ENCODE assay signal across 16 cellular contexts in the genomic region with DNA sequence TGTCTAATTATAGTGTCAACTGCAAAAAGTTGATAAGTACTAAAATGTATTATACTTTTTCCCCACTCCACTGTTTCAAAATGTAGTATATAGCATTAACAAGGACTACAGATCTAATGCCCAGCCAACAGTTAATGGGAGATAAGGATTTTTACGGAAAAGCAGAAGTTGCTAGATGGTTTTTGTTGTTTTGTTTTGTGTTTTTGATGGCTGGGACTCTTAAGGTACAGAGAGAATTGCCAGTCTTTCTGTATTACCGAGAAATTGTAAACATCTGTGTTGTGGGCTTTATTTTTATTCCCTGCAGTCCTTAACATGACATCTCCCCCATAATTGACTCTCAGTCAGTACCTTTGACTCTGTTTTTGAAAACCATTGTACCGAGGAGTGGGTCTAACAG. TPM values are rescaled to one million over a fixed set of nuclear protein-coding genes. Genes with fewer than 3 reads are reported as not detected.
DNase-seq lines count a peak whose midpoint lies in the region; ATAC-seq and TF ChIP-seq lines count a peak whose summit lies in the region.
"Had no signal": no experiment of that assay in that cellular context is flagged by ENCODE, and none has a peak within 500 bp of the region (broad histone marks: within the 10 kb centered on the region; RNA-seq: fewer than 3 reads in every experiment).

No MANE protein-coding gene starts in this region.

- 56 to 65% (median 63%) methylated on average over 3 of the region's 3 CpGs for WGBS in heart left ventricle, 4 donors
- WGBS in right cardiac atrium: 67% methylated on average over 3 of the region's 3 CpGs

- CTCF ChIA-PET in GM10248 (lab: Yijun Ruan, JAX): interaction anchor here (0.8 kb wide), 1 partner anchor 15 kb away, joined by 3 read pairs; no protein-coding TSS in a partner anchor

- H3K9me3 Mint-ChIP-seq in nephron progenitor cell: no peaks in the 10 kb centered on the region
- H3K9me3 Mint-ChIP-seq: naive thymus-derived CD4-positive, alpha-beta T cell had no signal

- POLR2A ChIA-PET in GM10248 (lab: Yijun Ruan, JAX): no interaction called here

- DNase-seq in heart left ventricle (no peak), right cardiac atrium (no peak), coronary artery (ENCODE audit: low spot score) (no peak), nephron progenitor cell (no peak), uterus (no peak), DMS114 treated with DMSO at 0.1 percent for 48 hours (lab: John Stamatoyannopoulos, UW; ENCODE audit: unreplicated experiment) (no peak), GM10248 (ENCODE audit: extremely low spot score) (no peak), dermis blood vessel endothelial cell (no peak)
- DNase-seq: activated naive CD4-positive, alpha-beta T cell; central memory CD4-positive, alpha-beta T cell; COR-L47; head of caudate nucleus; kidney glomerular epithelial cell; naive thymus-derived CD4-positive, alpha-beta T cell; SJCRH30; stimulated activated CD4-positive, alpha-beta T cell treated with anti-CD3 and anti-CD28 coated beads, Interleukin-4, amount 100 ng/mL, for 1 hour had no signal

- H3K4me1 ChIP-seq in heart left ventricle (peaks cover 22 to 95% (median 75%) of the 10 kb centered on the region in 12 donors), right cardiac atrium (ENCODE audit: control insufficient read depth, insufficient read depth, low read length) (peaks cover 21% of the 10 kb centered on the region), uterus (peaks cover 6 to 27% of the 10 kb centered on the region in 2 donors)

- no peaks in the 10 kb centered on the region for H3K27me3 Mint-ChIP-seq in nephron progenitor cell (ENCODE audit: low read depth, poor library complexity)

- TF ChIP-seq POLR2A in heart left ventricle (IDR thresholded peaks at IDR 0.05) (no peak), uterus (IDR thresholded peaks at IDR 0.05) (no peak)

- ATAC-seq in heart left ventricle (no peak), right cardiac atrium (no peak)
- ATAC-seq: naive thymus-derived CD4-positive, alpha-beta T cell had no signal

- H3K27ac ChIP-seq in heart left ventricle (peak overlapping the region in 10 of 12 donors; percentile 1 to 90 (median 61)), right cardiac atrium (ENCODE audit: low read length) (no peak overlapping the region), coronary artery (peak overlapping the region; percentile 92 to 96), uterus (peak overlapping the region; percentile 95 to 96)
- H3K27ac ChIP-seq: SJCRH30 had no signal

- no peaks in the 10 kb centered on the region for H3K36me3 Mint-ChIP-seq in nephron progenitor cell (ENCODE audit: low read depth)
- H3K36me3 Mint-ChIP-seq: naive thymus-derived CD4-positive, alpha-beta T cell had no signal

- peak overlapping the region; percentile 4 for H3K27ac Mint-ChIP-seq in nephron progenitor cell

- H3K4me3 ChIP-seq in heart left ventricle (no peak overlapping the region), right cardiac atrium (ENCODE audit: low read length) (no peak overlapping the region), coronary artery (no peak overlapping the region), uterus (no peak overlapping the region)
- H3K4me3 ChIP-seq: SJCRH30 had no signal

- no peaks in the 10 kb centered on the region for H3K36me3 ChIP-seq in heart left ventricle
- H3K36me3 ChIP-seq in uterus: no peaks in the 10 kb centered on the region
- H3K36me3 ChIP-seq: SJCRH30 had no signal

- H3K9me3 ChIP-seq in heart left ventricle (no peaks in the 10 kb centered on the region), right cardiac atrium (ENCODE audit: control insufficient read depth, low read length) (no peaks in the 10 kb centered on the region), uterus (no peaks in the 10 kb centered on the region)
- H3K9me3 ChIP-seq: SJCRH30 had no signal

- intact Hi-C loops in heart left ventricle (cut with DNase I): loop anchor here in 2 of 10 donors (5.0 kb wide), 2 partner anchors 35 to 40 kb away; no protein-coding TSS in a partner anchor
- intact Hi-C loops in right cardiac atrium (cut with DNase I): no loop called here
- intact Hi-C loops in uterus (cut with DNase I; ENCODE audit: low total_unique reads): no loop called here

- no peaks in the 10 kb centered on the region for H3K27me3 ChIP-seq in heart left ventricle
- H3K27me3 ChIP-seq in right cardiac atrium (ENCODE audit: control insufficient read depth, insufficient read depth): no peaks in the 10 kb centered on the region
- H3K27me3 ChIP-seq in uterus: no peaks in the 10 kb centered on the region
- H3K27me3 ChIP-seq: SJCRH30 had no signal

- TF ChIP-seq CTCF in heart left ventricle (IDR thresholded peaks at IDR 0.05) (no peak), coronary artery (IDR thresholded peaks at IDR 0.05) (no peak), nephron progenitor cell (IDR thresholded peaks at IDR 0.05) (no peak), uterus (IDR thresholded peaks at IDR 0.05) (no peak), GM10248 (IDR thresholded peaks at IDR 0.05; ENCODE audit: control extremely low read depth, extremely low read depth, low read depth, missing control alignments) (no peak)

- no peak overlapping the region for H3K4me3 Mint-ChIP-seq in nephron progenitor cell
- H3K4me3 Mint-ChIP-seq: naive thymus-derived CD4-positive, alpha-beta T cell had no signal

- peaks cover 71% of the 10 kb centered on the region for H3K4me1 Mint-ChIP-seq in nephron progenitor cell

RNA-seq across cellular contexts. Expression of gene TRIO, which starts 44.0 kb away (rescaled TPM):
- total RNA-seq in heart left ventricle (10 to 100 TPM; 45.4 to 99.1 (median 63.2) TPM), right cardiac atrium (10 to 100 TPM; 46.6 to 66.0 (median 55.5) TPM), uterus (100 to 1,000 TPM in 3 of 4 donors, 10 to 100 TPM in 1; 93.5 to 234 (median 207) TPM), dermis blood vessel endothelial cell (190 and 204 TPM in 2 replicates)
- polyA plus RNA-seq in heart left ventricle (10 to 100 TPM; 35.2 to 50.9 TPM), right cardiac atrium (31.3 TPM)
